In the genomic region with DNA sequence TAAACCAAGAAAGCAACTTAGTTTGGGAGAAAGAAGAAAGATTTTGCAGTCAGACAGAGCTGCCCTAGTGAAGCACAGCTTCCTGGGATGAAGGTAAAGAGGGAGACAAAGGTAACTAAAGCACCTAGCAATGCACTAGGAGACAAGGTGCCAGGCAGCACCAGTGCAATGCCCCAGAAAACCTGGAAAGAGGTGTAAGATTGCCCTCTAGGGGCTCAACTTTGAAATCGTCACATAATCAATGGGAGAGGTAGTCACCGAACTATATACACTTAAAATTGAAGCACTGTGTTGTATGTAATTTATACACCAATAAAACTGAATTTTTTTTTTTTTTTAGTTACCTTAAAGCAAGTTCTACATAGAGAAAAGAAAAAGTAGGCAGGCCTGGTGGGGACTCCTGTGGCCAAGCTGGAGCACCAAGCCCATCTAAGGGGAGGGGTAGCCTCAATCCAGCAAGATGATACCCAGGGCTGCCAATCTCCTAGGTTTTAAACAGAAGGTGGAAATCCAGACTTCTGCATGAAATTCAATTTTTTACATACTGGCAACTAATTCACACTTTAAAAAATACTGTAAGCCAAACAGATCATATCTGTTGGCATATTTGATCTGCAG, we compare ENCODE assay signal across 9 cellular contexts. TPM values are rescaled to one million over a fixed set of nuclear protein-coding genes. Genes with fewer than 3 reads are reported as not detected.
DNase-seq lines count a peak whose midpoint lies in the region; ATAC-seq and TF ChIP-seq lines count a peak whose summit lies in the region.
"Had no signal": no experiment of that assay in that cellular context is flagged by ENCODE, and none has a peak within 500 bp of the region (broad histone marks: within the 10 kb centered on the region; RNA-seq: fewer than 3 reads in every experiment).

No MANE protein-coding gene starts in this region.

- H3K27me3 Mint-ChIP-seq in GM23338 (ENCODE audit: insufficient read depth, low read depth, poor library complexity) (no peaks in the 10 kb centered on the region), chondrocyte (ENCODE audit: low read depth) (no peaks in the 10 kb centered on the region), nephron (ENCODE audit: low read depth) (no peaks in the 10 kb centered on the region)
- H3K27me3 Mint-ChIP-seq: dendritic cell treated with granulocyte-macrophage colony-stimulating factor and Interleukin-4, amounts not matched to agents 40 ng/mL and 50 ng/mL, for 4 days had no signal

- H3K36me3 ChIP-seq in GM23338 (ENCODE audit: insufficient read depth), result peaks cover 51% of the 10 kb centered on the region

- peaks cover 20% of the 10 kb centered on the region; the same call in 1 of the 2 replicates for H3K4me1 ChIP-seq in GM23338 (ENCODE audit: insufficient read depth)

- H3K79me2 ChIP-seq in GM23338 (replicated peaks; ENCODE audit: insufficient read depth), result peaks cover 4% of the 10 kb centered on the region; the same call in 1 of the 2 replicates

- H3K9me3 Mint-ChIP-seq in GM23338 (no peaks in the 10 kb centered on the region), chondrocyte (ENCODE audit: low read depth) (no peaks in the 10 kb centered on the region), nephron (no peaks in the 10 kb centered on the region)
- H3K9me3 Mint-ChIP-seq: dendritic cell treated with granulocyte-macrophage colony-stimulating factor and Interleukin-4, amounts not matched to agents 40 ng/mL and 50 ng/mL, for 4 days had no signal

- H3K27ac Mint-ChIP-seq in GM23338 (no peak overlapping the region), chondrocyte (ENCODE audit: unreplicated experiment) (peak overlapping the region; percentile 71), nephron (no peak overlapping the region)
- H3K27ac Mint-ChIP-seq: dendritic cell treated with granulocyte-macrophage colony-stimulating factor and Interleukin-4, amounts not matched to agents 40 ng/mL and 50 ng/mL, for 4 days had no signal

- H3K4me3 ChIP-seq in GM23338, result no peak overlapping the region

- H3F3A ChIP-seq in GM23338 (replicated peaks; ENCODE audit: low read depth), result 0 out of 2 replicates have a peak, but pooled peaks cover 7% of the 10 kb centered on the region

- H3K4me2 ChIP-seq in GM23338, result no peak overlapping the region

- no peak overlapping the region for H3K27ac ChIP-seq in GM23338 (ENCODE audit: low read depth)

- H3K9me2 ChIP-seq in GM23338 (ENCODE audit: insufficient read depth), result no peaks in the 10 kb centered on the region

- H2AFZ ChIP-seq in GM23338, result no peak overlapping the region

- peaks cover 24% of the 10 kb centered on the region for H3K4me1 Mint-ChIP-seq in GM23338
- H3K4me1 Mint-ChIP-seq in chondrocyte (ENCODE audit: low read depth), result peaks cover 24% of the 10 kb centered on the region
- no peaks in the 10 kb centered on the region for H3K4me1 Mint-ChIP-seq in nephron

- TF ChIP-seq CTCF in GM23338 (conservative IDR thresholded peaks at IDR 0.05; ENCODE audit: low read depth in 2 of 2) (peak; percentile 65 to 70), chondrocyte (IDR thresholded peaks at IDR 0.05) (peak; percentile 82), nephron (IDR thresholded peaks at IDR 0.05; ENCODE audit: unreplicated experiment in 3 of 3) (peak; percentile 23 to 29 (median 25))

- no peaks in the 10 kb centered on the region for H3K27me3 ChIP-seq in GM23338 (ENCODE audit: insufficient read depth)

- peaks cover 10% of the 10 kb centered on the region; the same call in 1 of the 2 replicates for H4K20me1 ChIP-seq in GM23338 (replicated peaks; ENCODE audit: insufficient read depth)

- peak; percentile 45 for DNase-seq in AG08395 (ENCODE audit: low spot score)
- peak; percentile 72 for DNase-seq in GM23338 (ENCODE audit: low spot score)
- peak; percentile 42 for DNase-seq in NCI-H460 (ENCODE audit: extremely low read depth, low read depth)
- DNase-seq in chondrocyte (ENCODE audit: low spot score), result no peak
- DNase-seq in KG1 (lab: John Stamatoyannopoulos, UW), result no peak

- ATAC-seq in GM23338, result peak; percentile 86
- ATAC-seq in GM19467 (IDR thresholded peaks at IDR 0.05; ENCODE audit: unreplicated experiment), result no peak
- ATAC-seq in HG03097 (IDR thresholded peaks at IDR 0.05; ENCODE audit: low FRiP score, unreplicated experiment), result no peak

- no peak overlapping the region for H3K4me3 Mint-ChIP-seq in GM23338
- H3K4me3 Mint-ChIP-seq in chondrocyte (ENCODE audit: unreplicated experiment), result no peak overlapping the region
- no peak overlapping the region for H3K4me3 Mint-ChIP-seq in nephron
- H3K4me3 Mint-ChIP-seq: dendritic cell treated with granulocyte-macrophage colony-stimulating factor and Interleukin-4, amounts not matched to agents 40 ng/mL and 50 ng/mL, for 4 days had no signal

- peaks cover 76% of the 10 kb centered on the region for H3K36me3 Mint-ChIP-seq in GM23338 (ENCODE audit: low read depth)
- peaks cover 40% of the 10 kb centered on the region for H3K36me3 Mint-ChIP-seq in chondrocyte (ENCODE audit: low read depth)
- peaks cover 81% of the 10 kb centered on the region for H3K36me3 Mint-ChIP-seq in nephron (ENCODE audit: low read depth)

TF ChIP-seq in GM23338, 12 proteins besides CTCF, POLR2A, EP300 and RAD21 (continues in another document):
- no peak for TF ChIP-seq NANOG (IDR thresholded peaks at IDR 0.05; ENCODE audit: borderline replicate concordance)
- TF ChIP-seq, protein P1, sequence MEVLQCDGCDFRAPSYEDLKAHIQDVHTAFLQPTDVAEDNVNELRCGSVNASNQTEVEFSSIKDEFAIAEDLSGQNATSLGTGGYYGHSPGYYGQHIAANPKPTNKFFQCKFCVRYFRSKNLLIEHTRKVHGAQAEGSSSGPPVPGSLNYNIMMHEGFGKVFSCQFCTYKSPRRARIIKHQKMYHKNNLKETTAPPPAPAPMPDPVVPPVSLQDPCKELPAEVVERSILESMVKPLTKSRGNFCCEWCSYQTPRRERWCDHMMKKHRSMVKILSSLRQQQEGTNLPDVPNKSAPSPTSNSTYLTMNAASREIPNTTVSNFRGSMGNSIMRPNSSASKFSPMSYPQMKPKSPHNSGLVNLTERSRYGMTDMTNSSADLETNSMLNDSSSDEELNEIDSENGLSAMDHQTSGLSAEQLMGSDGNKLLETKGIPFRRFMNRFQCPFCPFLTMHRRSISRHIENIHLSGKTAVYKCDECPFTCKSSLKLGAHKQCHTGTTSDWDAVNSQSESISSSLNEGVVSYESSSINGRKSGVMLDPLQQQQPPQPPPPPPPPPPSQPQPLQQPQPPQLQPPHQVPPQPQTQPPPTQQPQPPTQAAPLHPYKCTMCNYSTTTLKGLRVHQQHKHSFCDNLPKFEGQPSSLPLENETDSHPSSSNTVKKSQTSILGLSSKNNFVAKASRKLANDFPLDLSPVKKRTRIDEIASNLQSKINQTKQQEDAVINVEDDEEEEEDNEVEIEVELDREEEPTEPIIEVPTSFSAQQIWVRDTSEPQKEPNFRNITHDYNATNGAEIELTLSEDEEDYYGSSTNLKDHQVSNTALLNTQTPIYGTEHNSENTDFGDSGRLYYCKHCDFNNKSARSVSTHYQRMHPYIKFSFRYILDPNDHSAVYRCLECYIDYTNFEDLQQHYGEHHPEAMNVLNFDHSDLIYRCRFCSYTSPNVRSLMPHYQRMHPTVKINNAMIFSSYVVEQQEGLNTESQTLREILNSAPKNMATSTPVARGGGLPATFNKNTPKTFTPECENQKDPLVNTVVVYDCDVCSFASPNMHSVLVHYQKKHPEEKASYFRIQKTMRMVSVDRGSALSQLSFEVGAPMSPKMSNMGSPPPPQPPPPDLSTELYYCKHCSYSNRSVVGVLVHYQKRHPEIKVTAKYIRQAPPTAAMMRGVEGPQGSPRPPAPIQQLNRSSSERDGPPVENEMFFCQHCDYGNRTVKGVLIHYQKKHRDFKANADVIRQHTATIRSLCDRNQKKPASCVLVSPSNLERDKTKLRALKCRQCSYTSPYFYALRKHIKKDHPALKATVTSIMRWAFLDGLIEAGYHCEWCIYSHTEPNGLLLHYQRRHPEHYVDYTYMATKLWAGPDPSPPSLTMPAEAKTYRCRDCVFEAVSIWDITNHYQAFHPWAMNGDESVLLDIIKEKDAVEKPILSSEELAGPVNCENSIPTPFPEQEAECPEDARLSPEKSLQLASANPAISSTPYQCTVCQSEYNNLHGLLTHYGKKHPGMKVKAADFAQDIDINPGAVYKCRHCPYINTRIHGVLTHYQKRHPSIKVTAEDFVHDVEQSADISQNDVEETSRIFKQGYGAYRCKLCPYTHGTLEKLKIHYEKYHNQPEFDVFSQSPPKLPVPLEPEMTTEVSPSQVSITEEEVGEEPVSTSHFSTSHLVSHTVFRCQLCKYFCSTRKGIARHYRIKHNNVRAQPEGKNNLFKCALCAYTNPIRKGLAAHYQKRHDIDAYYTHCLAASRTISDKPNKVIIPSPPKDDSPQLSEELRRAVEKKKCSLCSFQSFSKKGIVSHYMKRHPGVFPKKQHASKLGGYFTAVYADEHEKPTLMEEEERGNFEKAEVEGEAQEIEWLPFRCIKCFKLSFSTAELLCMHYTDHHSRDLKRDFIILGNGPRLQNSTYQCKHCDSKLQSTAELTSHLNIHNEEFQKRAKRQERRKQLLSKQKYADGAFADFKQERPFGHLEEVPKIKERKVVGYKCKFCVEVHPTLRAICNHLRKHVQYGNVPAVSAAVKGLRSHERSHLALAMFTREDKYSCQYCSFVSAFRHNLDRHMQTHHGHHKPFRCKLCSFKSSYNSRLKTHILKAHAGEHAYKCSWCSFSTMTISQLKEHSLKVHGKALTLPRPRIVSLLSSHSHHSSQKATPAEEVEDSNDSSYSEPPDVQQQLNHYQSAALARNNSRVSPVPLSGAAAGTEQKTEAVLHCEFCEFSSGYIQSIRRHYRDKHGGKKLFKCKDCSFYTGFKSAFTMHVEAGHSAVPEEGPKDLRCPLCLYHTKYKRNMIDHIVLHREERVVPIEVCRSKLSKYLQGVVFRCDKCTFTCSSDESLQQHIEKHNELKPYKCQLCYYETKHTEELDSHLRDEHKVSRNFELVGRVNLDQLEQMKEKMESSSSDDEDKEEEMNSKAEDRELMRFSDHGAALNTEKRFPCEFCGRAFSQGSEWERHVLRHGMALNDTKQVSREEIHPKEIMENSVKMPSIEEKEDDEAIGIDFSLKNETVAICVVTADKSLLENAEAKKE (CRISPR knock-in tag; IDR thresholded peaks at IDR 0.05), result no peak
- TF ChIP-seq ZNF114 (CRISPR knock-in tag; IDR thresholded peaks at IDR 0.05), result no peak
- TF ChIP-seq JUNB (IDR thresholded peaks at IDR 0.05; ENCODE audit: unreplicated experiment), result no peak
- TF ChIP-seq CREB1 (CRISPR knock-in tag; IDR thresholded peaks at IDR 0.05; ENCODE audit: low read depth), result no peak

RNA-seq across cellular contexts. Expression of gene CDK5RAP2, which starts 48.2 kb away (rescaled TPM):
- 65.7 and 74.1 TPM in 2 replicates for total RNA-seq in GM23338 (2014; rRNA removed; shearing (Covaris generic))
- 46.1 and 50.7 TPM in 2 replicates for polyA plus RNA-seq in GM23338 (2016; fragmentation: Nextera tagmentation; extraction: Ambion mirVana)
- total RNA-seq in NCI-H460 (2014; rRNA removed; shearing (Covaris generic)), result 82.7 and 92.3 TPM in 2 replicates
- 128 and 149 TPM in 2 replicates for polyA plus RNA-seq in NCI-H460 (2014; cell fraction: nucleus; rRNA removed)
- total RNA-seq in chondrocyte, result 36.3 to 70.4 TPM (median 40.4 TPM) in 3 replicates

Comparison
In these comparisons a context has a peak if more than half of its experiments do, and no peak if none do; other contexts are left out.
1. DNase-seq: peak in AG08395 (single experiment), GM23338 (single experiment) and NCI-H460 (single experiment); none in chondrocyte (single experiment) and KG1 (single experiment).
2. CTCF ChIP-seq: peak in every context shown above with its lines; median percentile 82 in chondrocyte; 68 in GM23338; 25 in nephron.